1 cellular context compared by ENCODE assay signal in genomic region chr15:29799859-29800258, GRCh38.
TF ChIP-seq lines count a peak whose summit lies in the region.

No MANE protein-coding gene starts in this region.

TF ChIP-seq in A549, 52 proteins besides CTCF, POLR2A, EP300 and RAD21 (continued from another document):
- TF ChIP-seq FOSL2 (IDR thresholded peaks at IDR 0.05) (no peak), FOSL2 (CRISPR knock-in tag; IDR thresholded peaks at IDR 0.05) (no peak), ZNF302 (CRISPR knock-in tag; IDR thresholded peaks at IDR 0.05) (no peak), POLR2AphosphoS2 (conservative IDR thresholded peaks at IDR 0.05; ENCODE audit: low read length) (no peak), NPAS2 (CRISPR knock-in tag; IDR thresholded peaks at IDR 0.05; ENCODE audit: borderline replicate concordance) (no peak), ZSCAN20 (CRISPR knock-in tag; IDR thresholded peaks at IDR 0.05) (no peak), ZC3H11A (IDR thresholded peaks at IDR 0.05) (no peak), HOXB13 (CRISPR knock-in tag; IDR thresholded peaks at IDR 0.05; ENCODE audit: low read depth) (no peak), KDM1A (IDR thresholded peaks at IDR 0.05; ENCODE audit: low read depth) (no peak), NR3C1 (IDR thresholded peaks at IDR 0.05) (no peak), NFE2L2 (conservative IDR thresholded peaks at IDR 0.05; ENCODE audit: low read length) (no peak), FOXS1 (CRISPR knock-in tag; IDR thresholded peaks at IDR 0.05) (no peak), FOSB (CRISPR knock-in tag; IDR thresholded peaks at IDR 0.05) (no peak), HES2 (IDR thresholded peaks at IDR 0.05) (no peak)
- TF ChIP-seq, protein P1, sequence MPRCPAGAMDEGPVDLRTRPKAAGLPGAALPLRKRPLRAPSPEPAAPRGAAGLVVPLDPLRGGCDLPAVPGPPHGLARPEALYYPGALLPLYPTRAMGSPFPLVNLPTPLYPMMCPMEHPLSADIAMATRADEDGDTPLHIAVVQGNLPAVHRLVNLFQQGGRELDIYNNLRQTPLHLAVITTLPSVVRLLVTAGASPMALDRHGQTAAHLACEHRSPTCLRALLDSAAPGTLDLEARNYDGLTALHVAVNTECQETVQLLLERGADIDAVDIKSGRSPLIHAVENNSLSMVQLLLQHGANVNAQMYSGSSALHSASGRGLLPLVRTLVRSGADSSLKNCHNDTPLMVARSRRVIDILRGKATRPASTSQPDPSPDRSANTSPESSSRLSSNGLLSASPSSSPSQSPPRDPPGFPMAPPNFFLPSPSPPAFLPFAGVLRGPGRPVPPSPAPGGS (IDR thresholded peaks at IDR 0.05), result no peak
